In the genomic region with DNA sequence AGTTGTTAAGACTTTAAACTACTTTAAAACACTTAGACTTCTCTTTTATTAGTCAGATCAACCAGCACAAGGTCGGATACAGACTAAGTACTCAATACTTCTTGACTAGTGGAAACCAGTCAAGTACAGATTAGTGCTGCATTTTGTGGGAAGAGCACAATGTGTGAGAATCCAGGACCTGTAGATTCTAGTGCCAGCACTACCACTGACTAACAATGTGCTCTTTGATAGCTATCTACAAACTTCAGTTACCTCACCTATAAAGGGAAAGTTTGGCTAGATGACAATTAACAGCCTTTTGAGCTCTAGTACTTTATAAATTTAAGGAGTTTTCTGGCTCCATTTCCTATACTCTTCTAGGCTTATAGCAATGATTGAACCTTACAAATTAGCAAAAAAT, we compare ENCODE assay signal across 4 cellular contexts.
"Had no signal": no experiment of that assay in that cellular context is flagged by ENCODE, and none has a peak within 500 bp of the region (broad histone marks: within the 10 kb centered on the region; RNA-seq: fewer than 3 reads in every experiment).

No MANE protein-coding gene starts in this region.

- ATAC-seq: GM23338, HepG2 had no signal

- DNase-seq: H9, HCEC 1CT had no signal

- H3K4me3 ChIP-seq: GM23338 had no signal
